In the genomic region with DNA sequence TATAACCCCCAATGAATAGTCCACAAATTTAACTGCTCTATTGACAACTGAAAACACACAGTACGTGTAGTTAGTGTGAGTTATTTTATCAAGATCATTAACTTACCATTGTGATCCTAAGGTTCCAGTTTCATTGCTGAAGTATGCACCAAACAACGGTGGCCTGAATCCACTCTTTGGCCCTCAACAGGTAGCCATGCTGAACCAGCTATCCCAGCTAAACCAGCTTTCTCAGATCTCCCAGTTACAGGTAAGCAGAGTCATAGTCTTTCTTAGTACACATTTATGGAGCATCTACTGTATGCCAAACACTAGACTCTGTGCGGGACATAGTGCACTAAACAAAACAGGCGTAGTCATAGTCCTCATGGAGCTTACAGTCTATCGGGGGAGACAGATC, we compare ENCODE assay signal across 30 cellular contexts. TPM values are rescaled to one million over a fixed set of nuclear protein-coding genes. Genes with fewer than 3 reads are reported as not detected.
DNase-seq lines count a peak whose midpoint lies in the region; ATAC-seq, FAIRE-seq and TF ChIP-seq lines count a peak whose summit lies in the region.
"Had no signal": no experiment of that assay in that cellular context is flagged by ENCODE, and none has a peak within 500 bp of the region (broad histone marks: within the 10 kb centered on the region; RNA-seq: fewer than 3 reads in every experiment).

No MANE protein-coding gene starts in this region.

- H3K36me3 Mint-ChIP-seq in activated CD4-positive, alpha-beta T cell treated with anti-CD3 and anti-CD28 coated beads, Interleukin-2, amount 10 ng/mL, durations not matched to agents 7 days and 5 days (ENCODE audit: low read depth) = peaks cover 45% of the 10 kb centered on the region
- peaks cover 67% of the 10 kb centered on the region for H3K36me3 Mint-ChIP-seq in activated CD4-positive, alpha-beta T cell treated with anti-CD3 and anti-CD28 coated beads, Interleukin-2, amount 10 ng/mL, durations not matched to agents 24 days and 14 days (ENCODE audit: low read depth)
- H3K36me3 Mint-ChIP-seq in T-helper 17 cell (ENCODE audit: low read depth) (peaks cover 32% of the 10 kb centered on the region), memory B cell (peaks cover 49% of the 10 kb centered on the region)

- CTCF ChIA-PET in activated CD4-positive, alpha-beta T cell treated with anti-CD3 and anti-CD28 coated beads, Interleukin-2, amount 10 ng/mL, durations not matched to agents 7 days and 5 days (lab: Charles Lee) = interaction anchor here (1.1 kb wide), 1 partner anchor 10 kb away, joined by 3 read pairs; no protein-coding TSS in a partner anchor
- CTCF ChIA-PET in A549 (lab: Yijun Ruan, JAX) = interaction anchor here (1.6 kb wide), 1 partner anchor 8 kb away, joined by 4 read pairs; no protein-coding TSS in a partner anchor

- TF ChIP-seq CTCF in A549 (IDR thresholded peaks at IDR 0.05) = no peak

- no peak overlapping the region for H3K4me3 ChIP-seq in A549
- no peak overlapping the region for H3K4me3 ChIP-seq in right cardiac atrium (ENCODE audit: low read length)
- H3K4me3 ChIP-seq: BLaER1, GM12878 had no signal

- no peaks in the 10 kb centered on the region for H3K4me1 Mint-ChIP-seq in activated CD4-positive, alpha-beta T cell treated with anti-CD3 and anti-CD28 coated beads, Interleukin-2, amount 10 ng/mL, durations not matched to agents 7 days and 5 days
- H3K4me1 Mint-ChIP-seq in activated CD4-positive, alpha-beta T cell treated with anti-CD3 and anti-CD28 coated beads, Interleukin-2, amount 10 ng/mL, durations not matched to agents 24 days and 14 days = no peaks in the 10 kb centered on the region
- peaks cover 16% of the 10 kb centered on the region for H3K4me1 Mint-ChIP-seq in T-helper 17 cell
- H3K4me1 Mint-ChIP-seq in memory B cell = no peaks in the 10 kb centered on the region
- H3K4me1 Mint-ChIP-seq: CD14-positive monocyte had no signal

- FAIRE-seq in A549 (lab: Jason Lieb, UNC) = peak; percentile 7
- FAIRE-seq: GM12878, GM18507 had no signal

- no peak overlapping the region for H3K4me3 Mint-ChIP-seq in activated CD4-positive, alpha-beta T cell treated with anti-CD3 and anti-CD28 coated beads, Interleukin-2, amount 10 ng/mL, durations not matched to agents 7 days and 5 days
- H3K4me3 Mint-ChIP-seq in activated CD4-positive, alpha-beta T cell treated with anti-CD3 and anti-CD28 coated beads, Interleukin-2, amount 10 ng/mL, durations not matched to agents 24 days and 14 days = no peak overlapping the region
- no peak overlapping the region for H3K4me3 Mint-ChIP-seq in T-helper 17 cell
- no peak overlapping the region for H3K4me3 Mint-ChIP-seq in memory B cell
- H3K4me3 Mint-ChIP-seq: CD14-positive monocyte; CD4-positive, alpha-beta memory T cell; CD4-positive, CD25-positive, alpha-beta regulatory T cell; CD8-positive, alpha-beta memory T cell had no signal

- ATAC-seq in A549 (no peak), T-helper 17 cell (no peak), memory B cell (ENCODE audit: low read depth) (no peak), right cardiac atrium (no peak)
- ATAC-seq: GM12878 had no signal

- TF ChIP-seq POLR2A in A549 (IDR thresholded peaks at IDR 0.05; ENCODE audit: low read length) = no peak

- no peaks in the 10 kb centered on the region for H3K9me3 ChIP-seq in A549
- no peaks in the 10 kb centered on the region for H3K9me3 ChIP-seq in T-helper 17 cell (ENCODE audit: control insufficient read depth, low read length, poor library complexity, severe bottlenecking)
- no peaks in the 10 kb centered on the region for H3K9me3 ChIP-seq in right cardiac atrium (ENCODE audit: control insufficient read depth, low read length)
- H3K9me3 ChIP-seq: BE2C, BLaER1 had no signal

- no peaks in the 10 kb centered on the region for H3K9me3 Mint-ChIP-seq in activated CD4-positive, alpha-beta T cell treated with anti-CD3 and anti-CD28 coated beads, Interleukin-2, amount 10 ng/mL, durations not matched to agents 7 days and 5 days
- no peaks in the 10 kb centered on the region for H3K9me3 Mint-ChIP-seq in activated CD4-positive, alpha-beta T cell treated with anti-CD3 and anti-CD28 coated beads, Interleukin-2, amount 10 ng/mL, durations not matched to agents 24 days and 14 days
- no peaks in the 10 kb centered on the region for H3K9me3 Mint-ChIP-seq in memory B cell
- H3K9me3 Mint-ChIP-seq: CD14-positive monocyte; CD4-positive, alpha-beta memory T cell; CD8-positive, alpha-beta memory T cell had no signal

- peak overlapping the region; percentile 10 for H3K27ac Mint-ChIP-seq in activated CD4-positive, alpha-beta T cell treated with anti-CD3 and anti-CD28 coated beads, Interleukin-2, amount 10 ng/mL, durations not matched to agents 7 days and 5 days
- H3K27ac Mint-ChIP-seq in activated CD4-positive, alpha-beta T cell treated with anti-CD3 and anti-CD28 coated beads, Interleukin-2, amount 10 ng/mL, durations not matched to agents 24 days and 14 days = no peak overlapping the region
- H3K27ac Mint-ChIP-seq in T-helper 17 cell = peak overlapping the region; percentile 74
- H3K27ac Mint-ChIP-seq in memory B cell = peak overlapping the region; percentile 49
- H3K27ac Mint-ChIP-seq: CD14-positive monocyte had no signal

- TF ChIP-seq EP300 in A549 (IDR thresholded peaks at IDR 0.05) = no peak

- POLR2A ChIA-PET in activated CD4-positive, alpha-beta T cell treated with anti-CD3 and anti-CD28 coated beads, Interleukin-2, amount 10 ng/mL, durations not matched to agents 7 days and 5 days (lab: Charles Lee) = no interaction called here
- POLR2A ChIA-PET in A549 (lab: Yijun Ruan, JAX) = no interaction called here

- no peaks in the 10 kb centered on the region for H3K27me3 ChIP-seq in right cardiac atrium (ENCODE audit: control insufficient read depth, insufficient read depth)
- H3K27me3 ChIP-seq: BE2C, BLaER1 had no signal

- WGBS in A549 (ENCODE audit: missing lambda C conversion rate) = 90% methylated on average over 5 of the region's 5 CpGs
- WGBS in right cardiac atrium = 92% methylated on average over 5 of the region's 5 CpGs

- DNase-seq in activated CD4-positive, alpha-beta T cell treated with anti-CD3 and anti-CD28 coated beads, Interleukin-2, amount 10 ng/mL, durations not matched to agents 7 days and 5 days = no peak
- DNase-seq in activated CD4-positive, alpha-beta T cell treated with anti-CD3 and anti-CD28 coated beads, Interleukin-2, amount 10 ng/mL, durations not matched to agents 24 days and 14 days = no peak
- DNase-seq in A549 (ENCODE audit: low read depth in 1 of 2, low spot score in 1 of 2) (no peak), T-helper 17 cell (no peak), memory B cell (ENCODE audit: low spot score in 2 of 2) (no peak), right cardiac atrium (no peak), cortex of kidney (lab: John Stamatoyannopoulos, UW) (no peak)
- DNase-seq: ACHN; BE2C; C1 segment of cervical spinal cord; CD4-positive, alpha-beta memory T cell; CD4-positive, CD25-positive, alpha-beta regulatory T cell; CD8-positive, alpha-beta memory T cell; COR-L47; DMS 273 treated with DMSO at 0.1 percent for 48 hours; DMS153; DMS53; DMS79; DND-41; EL; GDM1 had no signal

- TF ChIP-seq RAD21 in A549 (conservative IDR thresholded peaks at IDR 0.05 in 1 of 2, IDR thresholded peaks at IDR 0.05 in 1 of 2) = no peak

- intact Hi-C loops in activated CD4-positive, alpha-beta T cell treated with anti-CD3 and anti-CD28 coated beads, Interleukin-2, amount 10 ng/mL, durations not matched to agents 24 days and 14 days (cut with micrococcal nuclease) = no loop called here
- intact Hi-C loops in right cardiac atrium (cut with DNase I) = loop anchor here in 3 of 4 donors (10.0 kb wide), 2 partner anchors 231 to 241 kb away; no protein-coding TSS in a partner anchor

- H3K27me3 Mint-ChIP-seq in activated CD4-positive, alpha-beta T cell treated with anti-CD3 and anti-CD28 coated beads, Interleukin-2, amount 10 ng/mL, durations not matched to agents 7 days and 5 days = no peaks in the 10 kb centered on the region
- H3K27me3 Mint-ChIP-seq in activated CD4-positive, alpha-beta T cell treated with anti-CD3 and anti-CD28 coated beads, Interleukin-2, amount 10 ng/mL, durations not matched to agents 24 days and 14 days = no peaks in the 10 kb centered on the region
- H3K27me3 Mint-ChIP-seq in T-helper 17 cell = no peaks in the 10 kb centered on the region
- H3K27me3 Mint-ChIP-seq in memory B cell = no peaks in the 10 kb centered on the region
- H3K27me3 Mint-ChIP-seq: CD4-positive, alpha-beta memory T cell; CD4-positive, CD25-positive, alpha-beta regulatory T cell; CD8-positive, alpha-beta memory T cell had no signal

- H3K27ac ChIP-seq in A549 = no peak overlapping the region
- H3K27ac ChIP-seq in right cardiac atrium (ENCODE audit: low read length) = no peak overlapping the region
- H3K27ac ChIP-seq: 22Rv1, BLaER1 had no signal

- H3K4me2 ChIP-seq in A549 = no peak overlapping the region
- H3K4me2 ChIP-seq: BLaER1 had no signal

- H3K4me1 ChIP-seq in A549 (no peaks in the 10 kb centered on the region), right cardiac atrium (ENCODE audit: control insufficient read depth, insufficient read depth, low read length) (no peaks in the 10 kb centered on the region)
- H3K4me1 ChIP-seq: BE2C, BLaER1 had no signal

TF ChIP-seq in A549, 52 proteins besides CTCF, POLR2A, EP300 and RAD21 (continues in another document):
- TF ChIP-seq HOXB13 (CRISPR knock-in tag; IDR thresholded peaks at IDR 0.05; ENCODE audit: low read depth) (no peak), ZC3H11A (IDR thresholded peaks at IDR 0.05) (no peak), FOXS1 (CRISPR knock-in tag; IDR thresholded peaks at IDR 0.05) (no peak), KDM5A (IDR thresholded peaks at IDR 0.05) (no peak), RNF2 (IDR thresholded peaks at IDR 0.05; ENCODE audit: borderline replicate concordance, low read depth) (no peak)
- TF ChIP-seq, protein P1, sequence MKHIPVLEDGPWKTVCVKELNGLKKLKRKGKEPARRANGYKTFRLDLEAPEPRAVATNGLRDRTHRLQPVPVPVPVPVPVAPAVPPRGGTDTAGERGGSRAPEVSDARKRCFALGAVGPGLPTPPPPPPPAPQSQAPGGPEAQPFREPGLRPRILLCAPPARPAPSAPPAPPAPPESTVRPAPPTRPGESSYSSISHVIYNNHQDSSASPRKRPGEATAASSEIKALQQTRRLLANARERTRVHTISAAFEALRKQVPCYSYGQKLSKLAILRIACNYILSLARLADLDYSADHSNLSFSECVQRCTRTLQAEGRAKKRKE (CRISPR knock-in tag; IDR thresholded peaks at IDR 0.05; ENCODE audit: low read depth) = no peak

RNA-seq across cellular contexts. Expression of a gene that starts 40.3 kb away (rescaled TPM):
- total RNA-seq in activated CD4-positive, alpha-beta T cell treated with anti-CD3 and anti-CD28 coated beads, Interleukin-2, amount 10 ng/mL, durations not matched to agents 7 days and 5 days = not detected
- total RNA-seq in activated CD4-positive, alpha-beta T cell treated with anti-CD3 and anti-CD28 coated beads, Interleukin-2, amount 10 ng/mL, durations not matched to agents 24 days and 14 days = not detected in 2 replicates
- 0.43 and 1.3 TPM in 2 replicates for polyA plus RNA-seq in A549 (2011; rRNA removed)
- polyA plus RNA-seq in A549 (2012; cell fraction: cytosol; rRNA removed) = 0.24 and 0.58 TPM in 2 replicates
- 1.2 and 1.8 TPM in 2 replicates for polyA plus RNA-seq in A549 (2012; cell fraction: nucleus; rRNA removed)
- 0.30 to 0.40 TPM (median 0.38 TPM) in 3 replicates for polyA plus RNA-seq in A549 (2017; fragmentation: RNase III; extraction: RNeasy Plus Mini Kit Qiagen cat#74134 plus additional on column Dnase treatment)
- 1.9 and 2.6 TPM in 2 replicates for polyA minus RNA-seq in A549 (2011; rRNA and poly(A)+ RNA removed)
- under 1 TPM in 1 of 2 donors, not detected in 1; 0.60 TPM for total RNA-seq in T-helper 17 cell
- total RNA-seq in right cardiac atrium = not detected
- polyA plus RNA-seq in right cardiac atrium = 0.02 TPM
- total RNA-seq: A673; CD4-positive, CD25-positive, alpha-beta regulatory T cell; Daoy; G401; GM12878 had no signal
- polyA plus RNA-seq: AG04450; CD14-positive monocyte; CD4-positive, alpha-beta memory T cell; CD4-positive, CD25-positive, alpha-beta regulatory T cell; CD8-positive, alpha-beta memory T cell had no signal
